In genomic region chr7:102075126-102075525, GRCh38 we compare ENCODE assay signal across 17 cellular contexts.
DNase-seq lines count a peak whose midpoint lies in the region; ATAC-seq and TF ChIP-seq lines count a peak whose summit lies in the region.
"Had no signal": no experiment of that assay in that cellular context is flagged by ENCODE, and none has a peak within 500 bp of the region (broad histone marks: within the 10 kb centered on the region; RNA-seq: fewer than 3 reads in every experiment).

No MANE protein-coding gene starts in this region.

- H3K4me3 Mint-ChIP-seq in H9 (no peak overlapping the region), glutamatergic neuron (ENCODE audit: unreplicated experiment) (no peak overlapping the region), type B pancreatic cell (no peak overlapping the region)
- H3K4me3 Mint-ChIP-seq: CD4-positive, alpha-beta memory T cell had no signal

- H2BK120ac ChIP-seq in H9 (ENCODE audit: low read depth, low read length, poor library complexity, severe bottlenecking) = no peak overlapping the region

- no peaks in the 10 kb centered on the region for H4K20me1 ChIP-seq in H9 (ENCODE audit: control insufficient read depth, insufficient read depth, insufficient read length)

- H3K79me2 ChIP-seq in H9 (ENCODE audit: insufficient read depth, low read length) = no peaks in the 10 kb centered on the region

- no peak overlapping the region for H2AFZ ChIP-seq in H9 (ENCODE audit: low read length)

- no peaks in the 10 kb centered on the region for H3K9me3 ChIP-seq in H9 (ENCODE audit: control insufficient read depth, low read depth, low read length)
- H3K9me3 ChIP-seq: HAP-1 had no signal

- H3K14ac ChIP-seq in H9 (ENCODE audit: insufficient read depth, low read length) = no peak overlapping the region

- no peak overlapping the region for H3K27ac ChIP-seq in H9 (ENCODE audit: insufficient read length, low read depth, low read length)
- H3K27ac ChIP-seq: 22Rv1, A549, C4-2B, HL-60 had no signal

- no peak overlapping the region for H3K4ac ChIP-seq in H9 (ENCODE audit: low read depth, low read length)

- H4K8ac ChIP-seq in H9 (replicated peaks; ENCODE audit: insufficient read length, low read depth, low read length) = no peak overlapping the region

- no CpG with 5 or more reads among the region's 9 CpGs for WGBS in H9 (ENCODE audit: extremely low coverage, insufficient read length, low lambda C conversion rate)

- H3K27me3 Mint-ChIP-seq in H9 (ENCODE audit: low read depth) = no peaks in the 10 kb centered on the region
- H3K27me3 Mint-ChIP-seq in glutamatergic neuron (ENCODE audit: unreplicated experiment) = no peaks in the 10 kb centered on the region
- no peaks in the 10 kb centered on the region for H3K27me3 Mint-ChIP-seq in type B pancreatic cell
- H3K27me3 Mint-ChIP-seq: CD4-positive, alpha-beta memory T cell had no signal

- no peak overlapping the region for H3K23ac ChIP-seq in H9 (ENCODE audit: insufficient read length, low read depth, low read length)

- H3K9ac ChIP-seq in H9 (ENCODE audit: extremely low read depth, insufficient read length, low read length) = no peak overlapping the region

- no peak overlapping the region for H3K18ac ChIP-seq in H9 (ENCODE audit: insufficient read length, low read depth, low read length)

- ATAC-seq in left ventricle myocardium superior (no peak), HG02970 (IDR thresholded peaks at IDR 0.05; ENCODE audit: low FRiP score, unreplicated experiment) (no peak)
- ATAC-seq: A549 had no signal

- H2BK5ac ChIP-seq in H9 (ENCODE audit: insufficient read length, low read length) = no peak overlapping the region

- no peaks in the 10 kb centered on the region; a peak in 1 of 5 replicates for H3K9me3 Mint-ChIP-seq in H9
- H3K9me3 Mint-ChIP-seq in glutamatergic neuron (ENCODE audit: unreplicated experiment) = peaks cover 7% of the 10 kb centered on the region
- peaks cover 3% of the 10 kb centered on the region for H3K9me3 Mint-ChIP-seq in type B pancreatic cell

- H2AK5ac ChIP-seq in H9 (ENCODE audit: insufficient read length, low read length) = no peak overlapping the region

- no peaks in the 10 kb centered on the region for H3K23me2 ChIP-seq in H9 (ENCODE audit: insufficient read length, low read depth, low read length, poor library complexity, severe bottlenecking)

- H3T11ph ChIP-seq in H9 (ENCODE audit: low read length) = no peak overlapping the region

- DNase-seq in cardiac septum (ENCODE audit: low spot score) (peak; percentile 19), left ventricle myocardium superior (no peak), H9 (no peak), glutamatergic neuron (no peak), type B pancreatic cell (ENCODE audit: extremely low spot score, unreplicated experiment) (no peak)
- DNase-seq in stimulated activated CD4-positive, alpha-beta T cell treated with anti-CD3 and anti-CD28 coated beads, Interleukin-2, amount 100 ng/mL, for 48 hours = no peak
- DNase-seq: AML-193; CD4-positive, alpha-beta memory T cell; DMS153; DMS79; GF-D8 had no signal

- TF ChIP-seq CTCF in H9 (conservative IDR thresholded peaks at IDR 0.05) = no peak
- no peak for TF ChIP-seq CTCF in glutamatergic neuron (IDR thresholded peaks at IDR 0.05; ENCODE audit: partially characterized antibody, unreplicated experiment)
- no peak for TF ChIP-seq CTCF in type B pancreatic cell (conservative IDR thresholded peaks at IDR 0.05)

- H2BK12ac ChIP-seq in H9 (ENCODE audit: insufficient read length, low read depth, low read length) = no peak overlapping the region

- H2BK15ac ChIP-seq in H9 (ENCODE audit: low read depth, low read length) = no peak overlapping the region

- H3K27ac Mint-ChIP-seq in H9 (peak overlapping the region in 2 of 3 experiments; percentile 57 to 84; a peak in 3 of 7 replicates), glutamatergic neuron (ENCODE audit: unreplicated experiment) (peak overlapping the region; percentile 36), type B pancreatic cell (peak overlapping the region; percentile 63)
- H3K27ac Mint-ChIP-seq: CD4-positive, alpha-beta memory T cell had no signal

- H3K56ac ChIP-seq in H9 (ENCODE audit: insufficient read length, low read depth, low read length) = no peak overlapping the region

- no peak overlapping the region for H2BK20ac ChIP-seq in H9 (ENCODE audit: low read depth, low read length, poor library complexity, severe bottlenecking)

- no peak overlapping the region for H4K91ac ChIP-seq in H9 (ENCODE audit: insufficient read length, low read depth, low read length)

- H3K4me1 ChIP-seq in H9 (ENCODE audit: insufficient read depth, low read length) = no peaks in the 10 kb centered on the region; the same call in 1 of the 2 replicates
- H3K4me1 ChIP-seq: HAP-1 had no signal

- H4K5ac ChIP-seq in H9 (ENCODE audit: insufficient read length, low read depth, low read length) = no peak overlapping the region

- H3K79me1 ChIP-seq in H9 (ENCODE audit: insufficient read depth, low read depth, low read length, poor library complexity, severe bottlenecking) = no peaks in the 10 kb centered on the region

- H3K27me3 ChIP-seq in H9 (ENCODE audit: insufficient read depth, low read length) = no peaks in the 10 kb centered on the region

- H3K36me3 Mint-ChIP-seq in H9 (ENCODE audit: insufficient read depth in 1 of 3, low read depth in 3 of 3) (peaks cover 21 to 34% (median 22%) of the 10 kb centered on the region in 3 experiments), glutamatergic neuron (ENCODE audit: unreplicated experiment) (peaks cover 8% of the 10 kb centered on the region), type B pancreatic cell (peaks cover 29% of the 10 kb centered on the region)

- no peak overlapping the region for H3K4me2 ChIP-seq in H9 (ENCODE audit: insufficient read depth, insufficient read length, low read length)
- H3K4me2 ChIP-seq: A549 had no signal

- intact Hi-C loops in cardiac septum (cut with DNase I) (no loop called here), left ventricle myocardium superior (cut with micrococcal nuclease) (no loop called here)

- H3K4me1 Mint-ChIP-seq in H9 (peaks cover 27 to 30% of the 10 kb centered on the region in 2 experiments), glutamatergic neuron (ENCODE audit: low read depth, unreplicated experiment) (peaks cover 7% of the 10 kb centered on the region), type B pancreatic cell (ENCODE audit: unreplicated experiment) (peaks cover 14% of the 10 kb centered on the region)
